Comparison of ENCODE assay signal across 23 cellular contexts in genomic region chrX:69065451-69065850, GRCh38.
DNase-seq lines count a peak whose midpoint lies in the region; ATAC-seq and TF ChIP-seq lines count a peak whose summit lies in the region.
"Had no signal": no experiment of that assay in that cellular context is flagged by ENCODE, and none has a peak within 500 bp of the region (broad histone marks: within the 10 kb centered on the region; RNA-seq: fewer than 3 reads in every experiment).

No MANE protein-coding gene starts in this region.

- H3K27ac Mint-ChIP-seq in neural progenitor cell: no peak overlapping the region
- no peak overlapping the region for H3K27ac Mint-ChIP-seq in activated T-helper 2 cell treated with anti-CD3 and anti-CD28 coated beads, Interferon-gamma antibody, Interleukin-2, Interleukin-4, amounts not matched to agents 10 μg/mL and 5 μg/mL and 100 μg/mL, durations not matched to agents 14 hours and 24 hours and 36 hours
- H3K27ac Mint-ChIP-seq: CD4-positive, CD25-positive, alpha-beta regulatory T cell; naive thymus-derived CD8-positive, alpha-beta T cell; T-helper 17 cell had no signal

- no peak overlapping the region for H3K4me3 ChIP-seq in neural progenitor cell
- H3K4me3 ChIP-seq: lung, testis had no signal

- no peaks in the 10 kb centered on the region for H3K36me3 Mint-ChIP-seq in neural progenitor cell
- H3K36me3 Mint-ChIP-seq in activated T-helper 2 cell treated with anti-CD3 and anti-CD28 coated beads, Interferon-gamma antibody, Interleukin-2, Interleukin-4, amounts not matched to agents 10 μg/mL and 5 μg/mL and 100 μg/mL, durations not matched to agents 14 hours and 24 hours and 36 hours (ENCODE audit: low read depth): no peaks in the 10 kb centered on the region
- H3K36me3 Mint-ChIP-seq: CD4-positive, CD25-positive, alpha-beta regulatory T cell; naive thymus-derived CD8-positive, alpha-beta T cell had no signal

- H3K4me2 ChIP-seq in neural progenitor cell: no peak overlapping the region

- H3K27me3 ChIP-seq in neural progenitor cell: no peaks in the 10 kb centered on the region
- H3K27me3 ChIP-seq: brain microvascular endothelial cell, testis had no signal

- H3K4me3 Mint-ChIP-seq in neural progenitor cell: no peak overlapping the region
- no peak overlapping the region for H3K4me3 Mint-ChIP-seq in activated T-helper 2 cell treated with anti-CD3 and anti-CD28 coated beads, Interferon-gamma antibody, Interleukin-2, Interleukin-4, amounts not matched to agents 10 μg/mL and 5 μg/mL and 100 μg/mL, durations not matched to agents 14 hours and 24 hours and 36 hours (ENCODE audit: low read depth)
- H3K4me3 Mint-ChIP-seq: CD4-positive, CD25-positive, alpha-beta regulatory T cell; naive thymus-derived CD8-positive, alpha-beta T cell; T-helper 17 cell had no signal

- no peaks in the 10 kb centered on the region for H3F3A ChIP-seq in neural progenitor cell (ENCODE audit: low read depth)

- no peak for ATAC-seq in HG02571 (IDR thresholded peaks at IDR 0.05; ENCODE audit: unreplicated experiment)
- ATAC-seq: HCT116; naive thymus-derived CD8-positive, alpha-beta T cell; T-helper 17 cell had no signal

- H4K20me1 ChIP-seq in neural progenitor cell (ENCODE audit: low read depth): no peaks in the 10 kb centered on the region

- peak; percentile 22 for DNase-seq in DMS53 (lab: John Stamatoyannopoulos, UW)
- DNase-seq in DMS53 treated with DMSO at 0.1 percent for 48 hours (lab: John Stamatoyannopoulos, UW; ENCODE audit: unreplicated experiment): no peak
- DNase-seq in amniotic epithelial cell (ENCODE audit: low read depth): peak; percentile 67
- peak; percentile 37 for DNase-seq in glomerular visceral epithelial cell (ENCODE audit: extremely low spot score)
- peak; percentile 18 for DNase-seq in ureter (ENCODE audit: low spot score)
- no peak for DNase-seq in neural progenitor cell (ENCODE audit: low spot score)
- DNase-seq in activated T-helper 2 cell treated with anti-CD3 and anti-CD28 coated beads, Interferon-gamma antibody, Interleukin-2, Interleukin-4, amounts not matched to agents 10 μg/mL and 5 μg/mL and 100 μg/mL, durations not matched to agents 14 hours and 24 hours and 36 hours (ENCODE audit: low spot score): no peak
- DNase-seq: 8988T; activated CD8-positive, alpha-beta memory T cell treated with anti-CD3 and anti-CD28 coated beads, Interleukin-2, amount 50 U/mL, for 4 hours; activated naive CD4-positive, alpha-beta T cell treated with Interleukin-2 at 50 U/mL for 16 hours; brain microvascular endothelial cell; CD4-positive, CD25-positive, alpha-beta regulatory T cell; GF-D8; naive thymus-derived CD8-positive, alpha-beta T cell; NCI-H1092; retina; Right ventricle myocardium superior; stimulated activated CD4-positive, alpha-beta T cell treated with anti-CD3 and anti-CD28 coated beads, Interleukin-1b, Interleukin-23, amount 100 ng/mL, for 48 hours; T-helper 17 cell; testis had no signal

- TF ChIP-seq CTCF in neural progenitor cell (IDR thresholded peaks at IDR 0.05): no peak

- H3K36me3 ChIP-seq in neural progenitor cell: no peaks in the 10 kb centered on the region
- H3K36me3 ChIP-seq: brain microvascular endothelial cell had no signal

- H3K27ac ChIP-seq in neural progenitor cell: no peak overlapping the region
- H3K27ac ChIP-seq: brain microvascular endothelial cell, testis had no signal

- H3K9ac ChIP-seq in neural progenitor cell: no peak overlapping the region

- peaks cover 1% of the 10 kb centered on the region for H3K4me1 ChIP-seq in neural progenitor cell
- H3K4me1 ChIP-seq: testis had no signal

- intact Hi-C loops in activated T-helper 2 cell treated with anti-CD3 and anti-CD28 coated beads, Interferon-gamma antibody, Interleukin-2, Interleukin-4, amounts not matched to agents 10 μg/mL and 5 μg/mL and 100 μg/mL, durations not matched to agents 14 hours and 24 hours and 36 hours (cut with micrococcal nuclease): no loop called here

- no peaks in the 10 kb centered on the region for H3K79me2 ChIP-seq in neural progenitor cell (ENCODE audit: low read depth)

- H3K27me3 Mint-ChIP-seq in neural progenitor cell (ENCODE audit: insufficient read depth, low read depth): peaks cover 4% of the 10 kb centered on the region
- no peaks in the 10 kb centered on the region for H3K27me3 Mint-ChIP-seq in activated T-helper 2 cell treated with anti-CD3 and anti-CD28 coated beads, Interferon-gamma antibody, Interleukin-2, Interleukin-4, amounts not matched to agents 10 μg/mL and 5 μg/mL and 100 μg/mL, durations not matched to agents 14 hours and 24 hours and 36 hours (ENCODE audit: low read depth)
- H3K27me3 Mint-ChIP-seq: CD4-positive, CD25-positive, alpha-beta regulatory T cell; naive thymus-derived CD8-positive, alpha-beta T cell; T-helper 17 cell had no signal

- peaks cover 16% of the 10 kb centered on the region for H3K9me3 Mint-ChIP-seq in neural progenitor cell
- H3K9me3 Mint-ChIP-seq in activated T-helper 2 cell treated with anti-CD3 and anti-CD28 coated beads, Interferon-gamma antibody, Interleukin-2, Interleukin-4, amounts not matched to agents 10 μg/mL and 5 μg/mL and 100 μg/mL, durations not matched to agents 14 hours and 24 hours and 36 hours: no peaks in the 10 kb centered on the region

- peaks cover 15% of the 10 kb centered on the region for H3K4me1 Mint-ChIP-seq in neural progenitor cell
- H3K4me1 Mint-ChIP-seq in activated T-helper 2 cell treated with anti-CD3 and anti-CD28 coated beads, Interferon-gamma antibody, Interleukin-2, Interleukin-4, amounts not matched to agents 10 μg/mL and 5 μg/mL and 100 μg/mL, durations not matched to agents 14 hours and 24 hours and 36 hours (ENCODE audit: low read depth): no peaks in the 10 kb centered on the region
- H3K4me1 Mint-ChIP-seq: CD4-positive, CD25-positive, alpha-beta regulatory T cell; naive thymus-derived CD8-positive, alpha-beta T cell; T-helper 17 cell had no signal

- H2AFZ ChIP-seq in neural progenitor cell (replicated peaks): no peak overlapping the region

- no peaks in the 10 kb centered on the region for H3K9me3 ChIP-seq in neural progenitor cell (ENCODE audit: low read depth)
- H3K9me3 ChIP-seq: testis had no signal

Comparison
In these comparisons a context has a peak if more than half of its experiments do, and no peak if none do; other contexts are left out.
1. DNase-seq: peak in DMS53 (single experiment), amniotic epithelial cell (single experiment), glomerular visceral epithelial cell (single experiment) and ureter (single experiment); none in DMS53 treated with DMSO at 0.1 percent for 48 hours (single experiment), neural progenitor cell (single experiment) and activated T-helper 2 cell treated with anti-CD3 and anti-CD28 coated beads, Interferon-gamma antibody, Interleukin-2, Interleukin-4, amounts not matched to agents 10 μg/mL and 5 μg/mL and 100 μg/mL, durations not matched to agents 14 hours and 24 hours and 36 hours (single experiment).